In the genomic region with DNA sequence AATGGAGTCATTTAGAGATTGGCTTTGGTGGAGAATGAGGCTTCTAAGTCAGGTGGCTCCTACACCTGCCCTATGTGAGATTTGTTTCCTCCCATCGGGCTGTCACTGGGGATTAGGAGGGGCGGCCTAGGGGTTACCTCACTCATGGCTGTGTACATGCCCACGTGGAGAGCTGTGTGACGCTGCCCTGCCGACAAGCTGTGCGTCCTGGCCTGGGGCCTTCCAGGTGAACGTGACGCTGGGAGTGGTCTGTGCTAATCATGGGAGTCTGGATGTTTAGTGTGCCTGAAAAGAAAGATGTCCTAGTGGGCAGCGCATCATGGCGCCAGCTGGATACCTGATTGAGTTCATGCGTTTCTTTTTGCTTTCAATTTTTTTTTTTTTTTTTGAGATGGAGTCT, we compare ENCODE assay signal across 1 cellular context.
TF ChIP-seq lines count a peak whose summit lies in the region.

No MANE protein-coding gene starts in this region.

TF ChIP-seq in A549, 52 proteins besides CTCF, POLR2A, EP300 and RAD21:
- TF ChIP-seq, protein P1, sequence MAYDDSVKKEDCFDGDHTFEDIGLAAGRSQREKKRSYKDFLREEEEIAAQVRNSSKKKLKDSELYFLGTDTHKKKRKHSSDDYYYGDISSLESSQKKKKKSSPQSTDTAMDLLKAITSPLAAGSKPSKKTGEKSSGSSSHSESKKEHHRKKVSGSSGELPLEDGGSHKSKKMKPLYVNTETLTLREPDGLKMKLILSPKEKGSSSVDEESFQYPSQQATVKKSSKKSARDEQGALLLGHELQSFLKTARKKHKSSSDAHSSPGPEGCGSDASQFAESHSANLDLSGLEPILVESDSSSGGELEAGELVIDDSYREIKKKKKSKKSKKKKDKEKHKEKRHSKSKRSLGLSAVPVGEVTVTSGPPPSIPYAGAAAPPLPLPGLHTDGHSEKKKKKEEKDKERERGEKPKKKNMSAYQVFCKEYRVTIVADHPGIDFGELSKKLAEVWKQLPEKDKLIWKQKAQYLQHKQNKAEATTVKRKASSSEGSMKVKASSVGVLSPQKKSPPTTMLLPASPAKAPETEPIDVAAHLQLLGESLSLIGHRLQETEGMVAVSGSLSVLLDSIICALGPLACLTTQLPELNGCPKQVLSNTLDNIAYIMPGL (CRISPR knock-in tag; IDR thresholded peaks at IDR 0.05; ENCODE audit: borderline replicate concordance): no peak
- TF ChIP-seq ESRRA (IDR thresholded peaks at IDR 0.05; ENCODE audit: borderline replicate concordance, low read length): no peak
- no peak for TF ChIP-seq HOXA7 (CRISPR knock-in tag; IDR thresholded peaks at IDR 0.05)
- no peak for TF ChIP-seq ZNF302 (CRISPR knock-in tag; IDR thresholded peaks at IDR 0.05)
- no peak for TF ChIP-seq MAZ (IDR thresholded peaks at IDR 0.05; ENCODE audit: borderline replicate concordance, low read depth, low read length)
- no peak for TF ChIP-seq ZC3H11A (IDR thresholded peaks at IDR 0.05)
- TF ChIP-seq, protein P2, sequence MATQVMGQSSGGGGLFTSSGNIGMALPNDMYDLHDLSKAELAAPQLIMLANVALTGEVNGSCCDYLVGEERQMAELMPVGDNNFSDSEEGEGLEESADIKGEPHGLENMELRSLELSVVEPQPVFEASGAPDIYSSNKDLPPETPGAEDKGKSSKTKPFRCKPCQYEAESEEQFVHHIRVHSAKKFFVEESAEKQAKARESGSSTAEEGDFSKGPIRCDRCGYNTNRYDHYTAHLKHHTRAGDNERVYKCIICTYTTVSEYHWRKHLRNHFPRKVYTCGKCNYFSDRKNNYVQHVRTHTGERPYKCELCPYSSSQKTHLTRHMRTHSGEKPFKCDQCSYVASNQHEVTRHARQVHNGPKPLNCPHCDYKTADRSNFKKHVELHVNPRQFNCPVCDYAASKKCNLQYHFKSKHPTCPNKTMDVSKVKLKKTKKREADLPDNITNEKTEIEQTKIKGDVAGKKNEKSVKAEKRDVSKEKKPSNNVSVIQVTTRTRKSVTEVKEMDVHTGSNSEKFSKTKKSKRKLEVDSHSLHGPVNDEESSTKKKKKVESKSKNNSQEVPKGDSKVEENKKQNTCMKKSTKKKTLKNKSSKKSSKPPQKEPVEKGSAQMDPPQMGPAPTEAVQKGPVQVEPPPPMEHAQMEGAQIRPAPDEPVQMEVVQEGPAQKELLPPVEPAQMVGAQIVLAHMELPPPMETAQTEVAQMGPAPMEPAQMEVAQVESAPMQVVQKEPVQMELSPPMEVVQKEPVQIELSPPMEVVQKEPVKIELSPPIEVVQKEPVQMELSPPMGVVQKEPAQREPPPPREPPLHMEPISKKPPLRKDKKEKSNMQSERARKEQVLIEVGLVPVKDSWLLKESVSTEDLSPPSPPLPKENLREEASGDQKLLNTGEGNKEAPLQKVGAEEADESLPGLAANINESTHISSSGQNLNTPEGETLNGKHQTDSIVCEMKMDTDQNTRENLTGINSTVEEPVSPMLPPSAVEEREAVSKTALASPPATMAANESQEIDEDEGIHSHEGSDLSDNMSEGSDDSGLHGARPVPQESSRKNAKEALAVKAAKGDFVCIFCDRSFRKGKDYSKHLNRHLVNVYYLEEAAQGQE (IDR thresholded peaks at IDR 0.05): no peak
- TF ChIP-seq KDM1A (IDR thresholded peaks at IDR 0.05; ENCODE audit: low read depth): no peak
- no peak for TF ChIP-seq MYC (IDR thresholded peaks at IDR 0.05; ENCODE audit: borderline replicate concordance, low read length)
- no peak for TF ChIP-seq CBX2 (IDR thresholded peaks at IDR 0.05; ENCODE audit: borderline replicate concordance, low read depth)
- no peak for TF ChIP-seq SMC3 (IDR thresholded peaks at IDR 0.05)
- no peak for TF ChIP-seq TFCP2L1 (CRISPR knock-in tag; IDR thresholded peaks at IDR 0.05)
